ENCODE assay signal across 22 cellular contexts in genomic region chr5:157155297-157155696, GRCh38. TPM values are rescaled to one million over a fixed set of nuclear protein-coding genes. Genes with fewer than 3 reads are reported as not detected.
DNase-seq lines count a peak whose midpoint lies in the region; TF ChIP-seq lines count a peak whose summit lies in the region.
"Had no signal": no experiment of that assay in that cellular context is flagged by ENCODE, and none has a peak within 500 bp of the region (broad histone marks: within the 10 kb centered on the region; RNA-seq: fewer than 3 reads in every experiment).

No MANE protein-coding gene starts in this region.

- WGBS in spleen, 5 donors: 75 to 86% (median 84%) methylated on average over 3 of the region's 3 CpGs

- no peak for DNase-seq in activated naive CD4-positive, alpha-beta T cell treated with anti-CD3 and anti-CD28 coated beads, Interleukin-2, amount 10 ng/mL, durations not matched to agents 7 days and 5 days
- DNase-seq in activated naive CD4-positive, alpha-beta T cell (lab: John Stamatoyannopoulos, UW): no peak
- no peak for DNase-seq in activated T-helper 2 cell treated with anti-CD3 and anti-CD28 coated beads, Interferon-gamma antibody, Interleukin-2, Interleukin-4, amounts not matched to agents 10 μg/mL and 5 μg/mL and 100 μg/mL, durations not matched to agents 14 hours and 24 hours and 36 hours (ENCODE audit: low spot score)
- DNase-seq in spleen (no peak), hypothalamus (lab: John Stamatoyannopoulos, UW) (no peak), mesenteric fat pad (ENCODE audit: low spot score) (no peak)
- DNase-seq: activated CD4-positive, CD25-positive, alpha-beta regulatory T cell treated with anti-CD3 and anti-CD28 coated beads, Interleukin-2, amount 50 U/mL, for 72 hours; anterior cingulate cortex; caudate nucleus; DMS79; dorsolateral prefrontal cortex; foreskin keratinocyte; H9; NCI-H1105; NCI-H524; stimulated activated naive CD4-positive, alpha-beta T cell treated with Interleukin-2 at 50 U/mL for 16 hours; transverse colon had no signal

- TF ChIP-seq POLR2A in spleen (IDR thresholded peaks at IDR 0.05): no peak

- H3K27ac Mint-ChIP-seq in activated naive CD4-positive, alpha-beta T cell treated with anti-CD3 and anti-CD28 coated beads, Interleukin-2, amount 10 ng/mL, durations not matched to agents 7 days and 5 days: peak overlapping the region; percentile 98
- peak overlapping the region; percentile 84 for H3K27ac Mint-ChIP-seq in activated T-helper 2 cell treated with anti-CD3 and anti-CD28 coated beads, Interferon-gamma antibody, Interleukin-2, Interleukin-4, amounts not matched to agents 10 μg/mL and 5 μg/mL and 100 μg/mL, durations not matched to agents 14 hours and 24 hours and 36 hours
- H3K27ac Mint-ChIP-seq: H9, nephron had no signal

- H3K27me3 ChIP-seq in spleen (replicated peaks in 1 of 7): no peaks in the 10 kb centered on the region
- H3K27me3 ChIP-seq: foreskin keratinocyte, transverse colon had no signal

- no peaks in the 10 kb centered on the region for H3K4me1 ChIP-seq in spleen
- H3K4me1 ChIP-seq: foreskin keratinocyte, transverse colon had no signal

- no peak for TF ChIP-seq CTCF in spleen (IDR thresholded peaks at IDR 0.05 in 8 of 11, conservative IDR thresholded peaks at IDR 0.05 in 3 of 11)

- H3K9me3 Mint-ChIP-seq in activated naive CD4-positive, alpha-beta T cell treated with anti-CD3 and anti-CD28 coated beads, Interleukin-2, amount 10 ng/mL, durations not matched to agents 7 days and 5 days: no peaks in the 10 kb centered on the region
- no peaks in the 10 kb centered on the region for H3K9me3 Mint-ChIP-seq in activated T-helper 2 cell treated with anti-CD3 and anti-CD28 coated beads, Interferon-gamma antibody, Interleukin-2, Interleukin-4, amounts not matched to agents 10 μg/mL and 5 μg/mL and 100 μg/mL, durations not matched to agents 14 hours and 24 hours and 36 hours
- H3K9me3 Mint-ChIP-seq: H9 had no signal

- H3K27me3 Mint-ChIP-seq in activated naive CD4-positive, alpha-beta T cell treated with anti-CD3 and anti-CD28 coated beads, Interleukin-2, amount 10 ng/mL, durations not matched to agents 7 days and 5 days: no peaks in the 10 kb centered on the region
- H3K27me3 Mint-ChIP-seq in activated T-helper 2 cell treated with anti-CD3 and anti-CD28 coated beads, Interferon-gamma antibody, Interleukin-2, Interleukin-4, amounts not matched to agents 10 μg/mL and 5 μg/mL and 100 μg/mL, durations not matched to agents 14 hours and 24 hours and 36 hours (ENCODE audit: low read depth): no peaks in the 10 kb centered on the region

- peak overlapping the region; percentile 82 for H3K4me3 Mint-ChIP-seq in activated naive CD4-positive, alpha-beta T cell treated with anti-CD3 and anti-CD28 coated beads, Interleukin-2, amount 10 ng/mL, durations not matched to agents 7 days and 5 days
- H3K4me3 Mint-ChIP-seq in activated T-helper 2 cell treated with anti-CD3 and anti-CD28 coated beads, Interferon-gamma antibody, Interleukin-2, Interleukin-4, amounts not matched to agents 10 μg/mL and 5 μg/mL and 100 μg/mL, durations not matched to agents 14 hours and 24 hours and 36 hours (ENCODE audit: low read depth): peak overlapping the region; percentile 78
- H3K4me3 Mint-ChIP-seq: H9, nephron had no signal

- H3K36me3 ChIP-seq in spleen: no peaks in the 10 kb centered on the region
- H3K36me3 ChIP-seq: transverse colon had no signal

- H3K36me3 Mint-ChIP-seq in activated naive CD4-positive, alpha-beta T cell treated with anti-CD3 and anti-CD28 coated beads, Interleukin-2, amount 10 ng/mL, durations not matched to agents 7 days and 5 days: peaks cover 9% of the 10 kb centered on the region
- peaks cover 4% of the 10 kb centered on the region for H3K36me3 Mint-ChIP-seq in activated T-helper 2 cell treated with anti-CD3 and anti-CD28 coated beads, Interferon-gamma antibody, Interleukin-2, Interleukin-4, amounts not matched to agents 10 μg/mL and 5 μg/mL and 100 μg/mL, durations not matched to agents 14 hours and 24 hours and 36 hours (ENCODE audit: low read depth)

- no peaks in the 10 kb centered on the region for H3K9me3 ChIP-seq in spleen
- H3K9me3 ChIP-seq: transverse colon had no signal

- no peak overlapping the region for H3K4me3 ChIP-seq in spleen
- H3K4me3 ChIP-seq: dorsolateral prefrontal cortex, transverse colon had no signal

- intact Hi-C loops in activated T-helper 2 cell treated with anti-CD3 and anti-CD28 coated beads, Interferon-gamma antibody, Interleukin-2, Interleukin-4, amounts not matched to agents 10 μg/mL and 5 μg/mL and 100 μg/mL, durations not matched to agents 14 hours and 24 hours and 36 hours (cut with micrococcal nuclease): no loop called here
- intact Hi-C loops in spleen (cut with DNase I; ENCODE audit: low total_unique reads): no loop called here

- peak overlapping the region in 5 of 8 donors; percentile 2 to 47 (median 13) for H3K27ac ChIP-seq in spleen
- H3K27ac ChIP-seq: dorsolateral prefrontal cortex, foreskin keratinocyte, RWPE1, transverse colon had no signal

- CTCF ChIA-PET in activated naive CD4-positive, alpha-beta T cell treated with anti-CD3 and anti-CD28 coated beads, Interleukin-2, amount 10 ng/mL, durations not matched to agents 7 days and 5 days (lab: Charles Lee): interaction anchor here (0.6 to 1.7 kb wide), 8 partner anchors 17 to 251 kb away, joined by 3 to 7 read pairs (median 3); partner anchors contain the start of gene ITK

- peaks cover 82% of the 10 kb centered on the region for H3K4me1 Mint-ChIP-seq in activated naive CD4-positive, alpha-beta T cell treated with anti-CD3 and anti-CD28 coated beads, Interleukin-2, amount 10 ng/mL, durations not matched to agents 7 days and 5 days
- peaks cover 66% of the 10 kb centered on the region for H3K4me1 Mint-ChIP-seq in activated T-helper 2 cell treated with anti-CD3 and anti-CD28 coated beads, Interferon-gamma antibody, Interleukin-2, Interleukin-4, amounts not matched to agents 10 μg/mL and 5 μg/mL and 100 μg/mL, durations not matched to agents 14 hours and 24 hours and 36 hours (ENCODE audit: low read depth)
- H3K4me1 Mint-ChIP-seq: H9, nephron had no signal

RNA-seq across cellular contexts. Expression of gene GARIN3, which starts 10.8 kb away (rescaled TPM):
- total RNA-seq in activated T-helper 2 cell treated with anti-CD3 and anti-CD28 coated beads, Interferon-gamma antibody, Interleukin-2, Interleukin-4, amounts not matched to agents 10 μg/mL and 5 μg/mL and 100 μg/mL, durations not matched to agents 14 hours and 24 hours and 36 hours: 0.23 and 0.30 TPM in 2 replicates
- not detected for total RNA-seq in spleen
- not detected for polyA plus RNA-seq in spleen
- not detected for total RNA-seq in mesenteric fat pad
- total RNA-seq: dorsolateral prefrontal cortex, epithelial cell of proximal tubule, foreskin keratinocyte, H9, kidney epithelial cell, LHCN-M2, transverse colon had no signal
- polyA plus RNA-seq: foreskin keratinocyte had no signal

RNA-seq across cellular contexts. Expression of gene MED7, which starts 12.6 kb away (rescaled TPM):
- total RNA-seq in activated T-helper 2 cell treated with anti-CD3 and anti-CD28 coated beads, Interferon-gamma antibody, Interleukin-2, Interleukin-4, amounts not matched to agents 10 μg/mL and 5 μg/mL and 100 μg/mL, durations not matched to agents 14 hours and 24 hours and 36 hours: 12.5 and 13.1 TPM in 2 replicates
- total RNA-seq in spleen (10 to 100 TPM in 6 of 7 donors, 1 to 10 TPM in 1; 9.5 to 15.9 (median 14.6) TPM), mesenteric fat pad (10.7 TPM)
- polyA plus RNA-seq in spleen: 10 to 100 TPM; 22.8 to 27.0 (median 23.5) TPM

RNA-seq across cellular contexts. Expression of gene ITK, which starts 25.3 kb away (rescaled TPM):
- total RNA-seq in activated T-helper 2 cell treated with anti-CD3 and anti-CD28 coated beads, Interferon-gamma antibody, Interleukin-2, Interleukin-4, amounts not matched to agents 10 μg/mL and 5 μg/mL and 100 μg/mL, durations not matched to agents 14 hours and 24 hours and 36 hours: 313 and 319 TPM in 2 replicates
- total RNA-seq in spleen: 10 to 100 TPM; 34.1 to 81.1 (median 45.6) TPM
- 10 to 100 TPM in 1 of 3 donors, 1 to 10 TPM in 2; 5.6 to 12.1 (median 8.0) TPM for polyA plus RNA-seq in spleen
- 4.5 TPM for total RNA-seq in mesenteric fat pad
- total RNA-seq: epithelial cell of proximal tubule, foreskin keratinocyte, kidney epithelial cell had no signal
- polyA plus RNA-seq: foreskin keratinocyte had no signal

RNA-seq across cellular contexts. Expression of gene HAVCR2, which starts 46.5 kb away (rescaled TPM):
- total RNA-seq in activated T-helper 2 cell treated with anti-CD3 and anti-CD28 coated beads, Interferon-gamma antibody, Interleukin-2, Interleukin-4, amounts not matched to agents 10 μg/mL and 5 μg/mL and 100 μg/mL, durations not matched to agents 14 hours and 24 hours and 36 hours: 48.6 and 50.5 TPM in 2 replicates
- total RNA-seq in spleen: 10 to 100 TPM; 17.2 to 37.8 (median 35.7) TPM
- polyA plus RNA-seq in spleen: 10 to 100 TPM in 2 of 3 donors, 1 to 10 TPM in 1; 7.8 to 11.5 (median 10.6) TPM
- total RNA-seq in mesenteric fat pad: 14.9 TPM
- total RNA-seq: foreskin keratinocyte, H9 had no signal
- polyA plus RNA-seq: foreskin keratinocyte had no signal
